13 cellular contexts compared by ENCODE assay signal in the genomic region with DNA sequence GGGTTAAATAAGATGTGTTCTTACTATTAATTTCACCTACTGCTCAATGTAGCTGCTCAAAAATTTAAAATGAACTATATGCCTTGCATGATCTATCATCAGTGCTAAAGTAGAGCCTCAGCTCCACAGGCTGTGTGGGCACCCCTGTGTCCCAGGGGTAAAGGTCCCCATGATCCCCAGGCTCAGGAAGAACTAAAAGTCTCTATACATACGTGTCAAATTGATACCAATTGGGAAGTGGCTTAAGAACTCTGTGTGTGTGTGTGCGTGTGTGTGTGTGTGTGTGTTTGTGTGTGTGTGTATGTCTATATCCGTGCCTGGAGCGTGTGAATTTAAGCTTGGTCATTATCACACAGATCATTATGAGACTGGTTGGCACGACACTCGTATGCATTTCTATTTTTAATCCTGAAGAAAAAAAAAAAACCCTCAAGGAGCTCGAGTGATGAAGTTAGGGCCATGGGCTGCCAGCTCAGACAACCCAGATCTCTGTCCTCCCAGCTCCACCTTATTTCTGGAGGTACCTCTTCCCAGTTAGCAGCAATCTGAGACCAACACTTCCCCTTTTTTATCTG. TPM values are rescaled to one million over a fixed set of nuclear protein-coding genes. Genes with fewer than 3 reads are reported as not detected.
"Had no signal": no experiment of that assay in that cellular context is flagged by ENCODE, and none has a peak within 500 bp of the region (broad histone marks: within the 10 kb centered on the region; RNA-seq: fewer than 3 reads in every experiment).

No MANE protein-coding gene starts in this region.

- H3K9me3 ChIP-seq: prostate gland, right lobe of liver had no signal

- DNase-seq: activated effector memory CD4-positive, alpha-beta T cell treated with anti-CD3 and anti-CD28 coated beads, Interleukin-2, amount 50 U/mL, for 16 hours; activated T-cell treated with anti-CD3 and anti-CD28 coated beads, Interleukin-2, amount 50 U/mL, for 1 hour; amygdala; cerebellar nuclear complex; effector memory CD8-positive, alpha-beta T cell; naive B cell; nucleus accumbens; right lobe of liver; stimulated activated CD4-positive, alpha-beta T cell treated with anti-CD3 and anti-CD28 coated beads, Interleukin-2, amount 100 ng/mL, for 48 hours; stimulated activated naive CD8-positive, alpha-beta T cell treated with anti-CD3 and anti-CD28 coated beads, Interleukin-15, amount 100 ng/mL, for 72 hours had no signal

- H3K36me3 ChIP-seq: prostate gland, right lobe of liver had no signal

- H3K4me3 ChIP-seq: prostate gland, right lobe of liver had no signal

- H3K27me3 ChIP-seq: right lobe of liver had no signal

- H3K4me1 ChIP-seq: prostate gland, right lobe of liver had no signal

- H3K27ac ChIP-seq: prostate gland, right lobe of liver had no signal

- ATAC-seq: effector memory CD8-positive, alpha-beta T cell; right lobe of liver had no signal

RNA-seq across cellular contexts. Expression of a gene that starts 45.9 kb away (rescaled TPM):
- total RNA-seq: epithelial cell of proximal tubule, lung microvascular endothelial cell, prostate gland, right lobe of liver had no signal
